In genomic region chrX:53354669-53355068, GRCh38 we compare ENCODE assay signal across 12 cellular contexts.
DNase-seq lines count a peak whose midpoint lies in the region; ATAC-seq and TF ChIP-seq lines count a peak whose summit lies in the region.
"Had no signal": no experiment of that assay in that cellular context is flagged by ENCODE, and none has a peak within 500 bp of the region (broad histone marks: within the 10 kb centered on the region; RNA-seq: fewer than 3 reads in every experiment).

No MANE protein-coding gene starts in this region.

- H3K27ac ChIP-seq in AG04450 (ENCODE audit: low read depth, low read length) (no peak overlapping the region), GM23248 (no peak overlapping the region), psoas muscle (no peak overlapping the region)

- H3K4me1 ChIP-seq in GM23248 (ENCODE audit: insufficient read depth) (no peaks in the 10 kb centered on the region), psoas muscle (no peaks in the 10 kb centered on the region)
- H3K4me1 ChIP-seq: HAP-1 had no signal

- no peaks in the 10 kb centered on the region for H3K79me2 ChIP-seq in GM23248 (ENCODE audit: insufficient read depth)

- no peak overlapping the region for H3K9ac ChIP-seq in GM23248

- no peaks in the 10 kb centered on the region for H3K36me3 ChIP-seq in GM23248 (ENCODE audit: low read depth)
- H3K36me3 ChIP-seq in psoas muscle (ENCODE audit: insufficient read depth in 1 of 2, low read depth in 1 of 2): no peaks in the 10 kb centered on the region
- H3K36me3 ChIP-seq: HAP-1 had no signal

- CTCF ChIA-PET in AG04450 (lab: Charles Lee): interaction anchor here (0.6 to 0.8 kb wide), 2 partner anchors 37 to 69 kb away, joined by 3 to 4 read pairs; no protein-coding TSS in a partner anchor

- H4K20me1 ChIP-seq in GM23248 (ENCODE audit: insufficient read depth): no peaks in the 10 kb centered on the region

- no peak overlapping the region for H3K4me3 ChIP-seq in AG04450 (ENCODE audit: low read depth, low read length)
- no peak overlapping the region for H3K4me3 ChIP-seq in GM23248
- H3K4me3 ChIP-seq in WI38 (ENCODE audit: low read depth, low read length): no peak overlapping the region
- no peak overlapping the region for H3K4me3 ChIP-seq in fibroblast of pulmonary artery (replicated peaks; ENCODE audit: low read depth, low read length)
- H3K4me3 ChIP-seq in psoas muscle: no peak overlapping the region
- H3K4me3 ChIP-seq: HAP-1 had no signal

- no peak for ATAC-seq in HG03469 (IDR thresholded peaks at IDR 0.05; ENCODE audit: unreplicated experiment)
- no peak for ATAC-seq in psoas muscle
- ATAC-seq: CD8-positive, alpha-beta T cell had no signal

- in situ Hi-C loops in GM23248 (cut with MboI): no loop called here

- DNase-seq in AG04450 (ENCODE audit: low read depth, low spot score) (no peak), GM23248 (peak; percentile 13), fibroblast of pulmonary artery (ENCODE audit: low read depth) (peak; percentile 29), psoas muscle (no peak)
- DNase-seq in stimulated activated CD4-positive, alpha-beta T cell treated with anti-CD3 and anti-CD28 coated beads, Interleukin-12 subunit alpha, Interleukin-12 subunit beta, amount 100 ng/mL, for 4 hours: no peak
- DNase-seq: CD8-positive, alpha-beta T cell; NCI-H1092 treated with DMSO at 0.1 percent for 48 hours; NCI-H1694 treated with DMSO at 0.1 percent for 48 hours; NCI-H446 had no signal

- POLR2A ChIA-PET in AG04450 (lab: Yijun Ruan, JAX): no interaction called here

- no peak overlapping the region for H2AFZ ChIP-seq in GM23248

- H3K27me3 ChIP-seq in AG04450 (ENCODE audit: control insufficient read depth, insufficient read depth, low read length) (no peaks in the 10 kb centered on the region), GM23248 (replicated peaks; ENCODE audit: insufficient read depth) (no peaks in the 10 kb centered on the region), psoas muscle (ENCODE audit: insufficient read depth in 3 of 3, low read length in 2 of 3) (peaks cover 0 to 5% (median 0%) of the 10 kb centered on the region in 3 donors)

- H3K9me3 ChIP-seq in AG04450 (ENCODE audit: control insufficient read depth, insufficient read depth, low read length): no peaks in the 10 kb centered on the region
- no peaks in the 10 kb centered on the region for H3K9me3 ChIP-seq in GM23248 (ENCODE audit: low read depth)
- peaks cover 3% of the 10 kb centered on the region for H3K9me3 ChIP-seq in psoas muscle

- H3K4me2 ChIP-seq in GM23248 (ENCODE audit: unreplicated experiment): no peak overlapping the region

- intact Hi-C loops in psoas muscle (cut with DNase I): no loop called here

- WGBS in GM23248 (ENCODE audit: low coverage in 1 of 2, low lambda C conversion rate in 2 of 2, missing lambda C conversion rate in 2 of 2), 2 experiments: 50 to 60% methylated on average over 2 of the region's 2 CpGs
- WGBS in psoas muscle, 3 donors: 82 to 83% (median 83%) methylated on average over 2 of the region's 2 CpGs

- TF ChIP-seq CTCF in AG04450 (IDR thresholded peaks at IDR 0.05; ENCODE audit: low read depth, low read length) (peak; percentile 37), WI38 (IDR thresholded peaks at IDR 0.05; ENCODE audit: low read depth, low read length) (0 out of 2 replicates have a peak, but pooled peaks have one; percentile 13), fibroblast of pulmonary artery (IDR thresholded peaks at IDR 0.05; ENCODE audit: low read length, missing control alignments) (peak; percentile 27), psoas muscle (IDR thresholded peaks at IDR 0.05) (no peak)

- H3K9me2 ChIP-seq in GM23248 (ENCODE audit: insufficient read depth): no peaks in the 10 kb centered on the region

- no peaks in the 10 kb centered on the region for H3F3A ChIP-seq in GM23248 (ENCODE audit: insufficient read depth)

Comparison
In these comparisons a context has a peak if more than half of its experiments do, and no peak if none do; other contexts are left out.
1. DNase-seq: peak in GM23248 (single experiment) and fibroblast of pulmonary artery (single experiment); none in AG04450 (single experiment), stimulated activated CD4-positive, alpha-beta T cell treated with anti-CD3 and anti-CD28 coated beads, Interleukin-12 subunit alpha, Interleukin-12 subunit beta, amount 100 ng/mL, for 4 hours (single experiment) and psoas muscle (0 of 2).